Comparison of ENCODE assay signal across 1 cellular context in the genomic region with DNA sequence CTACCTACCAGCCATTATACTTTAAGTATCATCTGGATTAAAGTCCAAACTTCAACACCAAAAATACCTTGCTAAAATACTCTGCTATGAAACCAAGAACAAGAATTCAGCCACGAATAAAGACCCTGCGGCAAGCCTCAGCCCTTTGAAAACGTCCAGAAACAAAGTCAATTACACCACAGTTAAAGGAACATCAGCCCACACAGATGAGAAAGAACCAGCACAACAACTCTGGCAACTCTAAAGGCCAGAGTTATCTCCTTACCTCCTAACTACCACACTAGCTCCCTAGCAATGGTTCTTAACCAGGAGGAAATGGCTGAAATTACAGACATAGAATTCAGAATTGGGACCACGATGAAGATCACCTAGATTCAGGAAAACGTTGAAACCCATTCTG.
TF ChIP-seq lines count a peak whose summit lies in the region.

No MANE protein-coding gene starts in this region.

TF ChIP-seq in GM23338, 12 proteins besides CTCF, POLR2A, EP300 and RAD21 (continued from another document):
- TF ChIP-seq ZNF462 (CRISPR knock-in tag; IDR thresholded peaks at IDR 0.05): no peak
- TF ChIP-seq JUNB (IDR thresholded peaks at IDR 0.05; ENCODE audit: unreplicated experiment): no peak
- no peak for TF ChIP-seq REST (IDR thresholded peaks at IDR 0.05; ENCODE audit: unreplicated experiment)
- TF ChIP-seq POLR2AphosphoS5 (IDR thresholded peaks at IDR 0.05; ENCODE audit: low read depth): no peak
- TF ChIP-seq, protein P1, sequence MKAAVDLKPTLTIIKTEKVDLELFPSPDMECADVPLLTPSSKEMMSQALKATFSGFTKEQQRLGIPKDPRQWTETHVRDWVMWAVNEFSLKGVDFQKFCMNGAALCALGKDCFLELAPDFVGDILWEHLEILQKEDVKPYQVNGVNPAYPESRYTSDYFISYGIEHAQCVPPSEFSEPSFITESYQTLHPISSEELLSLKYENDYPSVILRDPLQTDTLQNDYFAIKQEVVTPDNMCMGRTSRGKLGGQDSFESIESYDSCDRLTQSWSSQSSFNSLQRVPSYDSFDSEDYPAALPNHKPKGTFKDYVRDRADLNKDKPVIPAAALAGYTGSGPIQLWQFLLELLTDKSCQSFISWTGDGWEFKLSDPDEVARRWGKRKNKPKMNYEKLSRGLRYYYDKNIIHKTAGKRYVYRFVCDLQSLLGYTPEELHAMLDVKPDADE (IDR thresholded peaks at IDR 0.05): no peak
